Comparison of ENCODE assay signal across 1 cellular context in the genomic region with DNA sequence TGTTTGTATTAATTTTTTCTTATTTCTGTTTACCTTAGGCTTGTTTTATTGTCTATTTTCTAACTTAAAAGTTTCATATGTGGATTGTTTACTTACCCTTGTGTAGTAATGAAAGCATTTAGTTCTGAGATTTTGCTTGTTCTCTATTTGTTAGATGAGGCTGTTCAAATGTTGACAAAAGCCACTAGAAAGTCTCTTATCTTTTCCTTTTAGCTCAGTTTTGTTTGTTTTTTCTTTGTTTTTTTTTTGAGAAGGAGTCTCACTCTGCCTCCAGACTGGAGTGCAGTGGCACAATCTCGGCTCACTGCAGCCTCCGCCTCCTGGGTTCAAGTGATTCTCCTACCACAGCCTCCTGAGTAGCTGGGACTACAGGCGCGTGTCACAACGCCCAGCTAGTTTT.
TF ChIP-seq lines count a peak whose summit lies in the region.

No MANE protein-coding gene starts in this region.

TF ChIP-seq in HepG2, 621 proteins besides CTCF, POLR2A, EP300 and RAD21 (continued from another document and continues in another):
- TF ChIP-seq MIER3 (CRISPR knock-in tag; IDR thresholded peaks at IDR 0.05; ENCODE audit: borderline replicate concordance) = peak; percentile 26; the same call in 1 of the 2 replicates
- peak; percentile 86 for TF ChIP-seq FOXA1 (IDR thresholded peaks at IDR 0.05)
- TF ChIP-seq FOXA1 (CRISPR knock-in tag; IDR thresholded peaks at IDR 0.05) = no peak
- no peak for TF ChIP-seq ZNF703 (CRISPR knock-in tag; IDR thresholded peaks at IDR 0.05; ENCODE audit: borderline replicate concordance)
- no peak for TF ChIP-seq ZNF572 (CRISPR knock-in tag; IDR thresholded peaks at IDR 0.05)
- TF ChIP-seq ZNF737 (CRISPR knock-in tag; IDR thresholded peaks at IDR 0.05; ENCODE audit: borderline replicate concordance) = no peak
- no peak for TF ChIP-seq RFX1 (IDR thresholded peaks at IDR 0.05)
- peak; percentile 14; the same call in 1 of the 2 replicates for TF ChIP-seq FOXK2 (IDR thresholded peaks at IDR 0.05)
- TF ChIP-seq ZNF34 (CRISPR knock-in tag; IDR thresholded peaks at IDR 0.05; ENCODE audit: borderline replicate concordance) = no peak
- no peak for TF ChIP-seq ZNF772 (CRISPR knock-in tag; IDR thresholded peaks at IDR 0.05)
- no peak for TF ChIP-seq ZNF432 (CRISPR knock-in tag; IDR thresholded peaks at IDR 0.05; ENCODE audit: borderline replicate concordance)
- TF ChIP-seq, protein P1, sequence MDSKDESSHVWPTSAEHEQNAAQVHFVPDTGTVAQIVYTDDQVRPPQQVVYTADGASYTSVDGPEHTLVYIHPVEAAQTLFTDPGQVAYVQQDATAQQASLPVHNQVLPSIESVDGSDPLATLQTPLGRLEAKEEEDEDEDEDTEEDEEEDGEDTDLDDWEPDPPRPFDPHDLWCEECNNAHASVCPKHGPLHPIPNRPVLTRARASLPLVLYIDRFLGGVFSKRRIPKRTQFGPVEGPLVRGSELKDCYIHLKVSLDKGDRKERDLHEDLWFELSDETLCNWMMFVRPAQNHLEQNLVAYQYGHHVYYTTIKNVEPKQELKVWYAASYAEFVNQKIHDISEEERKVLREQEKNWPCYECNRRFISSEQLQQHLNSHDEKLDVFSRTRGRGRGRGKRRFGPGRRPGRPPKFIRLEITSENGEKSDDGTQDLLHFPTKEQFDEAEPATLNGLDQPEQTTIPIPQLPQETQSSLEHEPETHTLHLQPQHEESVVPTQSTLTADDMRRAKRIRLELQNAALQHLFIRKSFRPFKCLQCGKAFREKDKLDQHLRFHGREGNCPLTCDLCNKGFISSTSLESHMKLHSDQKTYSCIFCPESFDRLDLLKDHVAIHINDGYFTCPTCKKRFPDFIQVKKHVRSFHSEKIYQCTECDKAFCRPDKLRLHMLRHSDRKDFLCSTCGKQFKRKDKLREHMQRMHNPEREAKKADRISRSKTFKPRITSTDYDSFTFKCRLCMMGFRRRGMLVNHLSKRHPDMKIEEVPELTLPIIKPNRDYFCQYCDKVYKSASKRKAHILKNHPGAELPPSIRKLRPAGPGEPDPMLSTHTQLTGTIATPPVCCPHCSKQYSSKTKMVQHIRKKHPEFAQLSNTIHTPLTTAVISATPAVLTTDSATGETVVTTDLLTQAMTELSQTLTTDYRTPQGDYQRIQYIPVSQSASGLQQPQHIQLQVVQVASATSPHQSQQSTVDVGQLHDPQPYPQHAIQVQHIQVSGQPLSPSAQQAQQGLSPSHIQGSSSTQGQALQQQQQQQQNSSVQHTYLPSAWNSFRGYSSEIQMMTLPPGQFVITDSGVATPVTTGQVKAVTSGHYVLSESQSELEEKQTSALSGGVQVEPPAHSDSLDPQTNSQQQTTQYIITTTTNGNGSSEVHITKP (CRISPR knock-in tag; IDR thresholded peaks at IDR 0.05; ENCODE audit: low read depth) = no peak
- peak; percentile 34; the same call in 1 of the 2 replicates for TF ChIP-seq GATA4 (IDR thresholded peaks at IDR 0.05; ENCODE audit: borderline replicate concordance, low read depth)
- TF ChIP-seq RARG (CRISPR knock-in tag; IDR thresholded peaks at IDR 0.05; ENCODE audit: low read depth) = no peak
- TF ChIP-seq MEIS1 (CRISPR knock-in tag; IDR thresholded peaks at IDR 0.05; ENCODE audit: borderline replicate concordance) = no peak
- no peak for TF ChIP-seq ATF7-NPFF (CRISPR knock-in tag; IDR thresholded peaks at IDR 0.05; ENCODE audit: low read depth)
- TF ChIP-seq, protein P2, sequence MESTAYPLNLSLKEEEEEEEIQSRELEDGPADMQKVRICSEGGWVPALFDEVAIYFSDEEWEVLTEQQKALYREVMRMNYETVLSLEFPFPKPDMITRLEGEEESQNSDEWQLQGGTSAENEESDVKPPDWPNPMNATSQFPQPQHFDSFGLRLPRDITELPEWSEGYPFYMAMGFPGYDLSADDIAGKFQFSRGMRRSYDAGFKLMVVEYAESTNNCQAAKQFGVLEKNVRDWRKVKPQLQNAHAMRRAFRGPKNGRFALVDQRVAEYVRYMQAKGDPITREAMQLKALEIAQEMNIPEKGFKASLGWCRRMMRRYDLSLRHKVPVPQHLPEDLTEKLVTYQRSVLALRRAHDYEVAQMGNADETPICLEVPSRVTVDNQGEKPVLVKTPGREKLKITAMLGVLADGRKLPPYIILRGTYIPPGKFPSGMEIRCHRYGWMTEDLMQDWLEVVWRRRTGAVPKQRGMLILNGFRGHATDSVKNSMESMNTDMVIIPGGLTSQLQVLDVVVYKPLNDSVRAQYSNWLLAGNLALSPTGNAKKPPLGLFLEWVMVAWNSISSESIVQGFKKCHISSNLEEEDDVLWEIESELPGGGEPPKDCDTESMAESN (CRISPR knock-in tag; conservative IDR thresholded peaks at IDR 0.05) = no peak
- TF ChIP-seq ZFAT (CRISPR knock-in tag; conservative IDR thresholded peaks at IDR 0.05) = no peak
- TF ChIP-seq PRPF4 (IDR thresholded peaks at IDR 0.05; ENCODE audit: low read depth, low read length, poor library complexity, severe bottlenecking) = no peak
- TF ChIP-seq ZBTB7A (CRISPR knock-in tag; IDR thresholded peaks at IDR 0.05) = no peak
- TF ChIP-seq PAF1 (CRISPR knock-in tag; IDR thresholded peaks at IDR 0.05) = no peak
- no peak for TF ChIP-seq ZNF83 (CRISPR knock-in tag; IDR thresholded peaks at IDR 0.05; ENCODE audit: borderline replicate concordance)
- TF ChIP-seq ZNF430 (CRISPR knock-in tag; IDR thresholded peaks at IDR 0.05) = no peak
- TF ChIP-seq ZNF607 (CRISPR knock-in tag; IDR thresholded peaks at IDR 0.05; ENCODE audit: borderline replicate concordance) = no peak
- peak; percentile 68; the same call in 1 of the 2 replicates for TF ChIP-seq TBX3 (IDR thresholded peaks at IDR 0.05; ENCODE audit: borderline replicate concordance)
- no peak for TF ChIP-seq ZNF713 (CRISPR knock-in tag; IDR thresholded peaks at IDR 0.05)
- no peak for TF ChIP-seq MIXL1 (CRISPR knock-in tag; IDR thresholded peaks at IDR 0.05)
- TF ChIP-seq, protein P3, sequence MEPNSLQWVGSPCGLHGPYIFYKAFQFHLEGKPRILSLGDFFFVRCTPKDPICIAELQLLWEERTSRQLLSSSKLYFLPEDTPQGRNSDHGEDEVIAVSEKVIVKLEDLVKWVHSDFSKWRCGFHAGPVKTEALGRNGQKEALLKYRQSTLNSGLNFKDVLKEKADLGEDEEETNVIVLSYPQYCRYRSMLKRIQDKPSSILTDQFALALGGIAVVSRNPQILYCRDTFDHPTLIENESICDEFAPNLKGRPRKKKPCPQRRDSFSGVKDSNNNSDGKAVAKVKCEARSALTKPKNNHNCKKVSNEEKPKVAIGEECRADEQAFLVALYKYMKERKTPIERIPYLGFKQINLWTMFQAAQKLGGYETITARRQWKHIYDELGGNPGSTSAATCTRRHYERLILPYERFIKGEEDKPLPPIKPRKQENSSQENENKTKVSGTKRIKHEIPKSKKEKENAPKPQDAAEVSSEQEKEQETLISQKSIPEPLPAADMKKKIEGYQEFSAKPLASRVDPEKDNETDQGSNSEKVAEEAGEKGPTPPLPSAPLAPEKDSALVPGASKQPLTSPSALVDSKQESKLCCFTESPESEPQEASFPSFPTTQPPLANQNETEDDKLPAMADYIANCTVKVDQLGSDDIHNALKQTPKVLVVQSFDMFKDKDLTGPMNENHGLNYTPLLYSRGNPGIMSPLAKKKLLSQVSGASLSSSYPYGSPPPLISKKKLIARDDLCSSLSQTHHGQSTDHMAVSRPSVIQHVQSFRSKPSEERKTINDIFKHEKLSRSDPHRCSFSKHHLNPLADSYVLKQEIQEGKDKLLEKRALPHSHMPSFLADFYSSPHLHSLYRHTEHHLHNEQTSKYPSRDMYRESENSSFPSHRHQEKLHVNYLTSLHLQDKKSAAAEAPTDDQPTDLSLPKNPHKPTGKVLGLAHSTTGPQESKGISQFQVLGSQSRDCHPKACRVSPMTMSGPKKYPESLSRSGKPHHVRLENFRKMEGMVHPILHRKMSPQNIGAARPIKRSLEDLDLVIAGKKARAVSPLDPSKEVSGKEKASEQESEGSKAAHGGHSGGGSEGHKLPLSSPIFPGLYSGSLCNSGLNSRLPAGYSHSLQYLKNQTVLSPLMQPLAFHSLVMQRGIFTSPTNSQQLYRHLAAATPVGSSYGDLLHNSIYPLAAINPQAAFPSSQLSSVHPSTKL (CRISPR knock-in tag; IDR thresholded peaks at IDR 0.05) = peak; percentile 61
- no peak for TF ChIP-seq BRD4 (CRISPR knock-in tag; IDR thresholded peaks at IDR 0.05)
- no peak for TF ChIP-seq ZMAT3 (CRISPR knock-in tag; conservative IDR thresholded peaks at IDR 0.05)
- no peak for TF ChIP-seq SIN3A (IDR thresholded peaks at IDR 0.05; ENCODE audit: borderline replicate concordance, low read depth, low read length)
- TF ChIP-seq, protein P4, sequence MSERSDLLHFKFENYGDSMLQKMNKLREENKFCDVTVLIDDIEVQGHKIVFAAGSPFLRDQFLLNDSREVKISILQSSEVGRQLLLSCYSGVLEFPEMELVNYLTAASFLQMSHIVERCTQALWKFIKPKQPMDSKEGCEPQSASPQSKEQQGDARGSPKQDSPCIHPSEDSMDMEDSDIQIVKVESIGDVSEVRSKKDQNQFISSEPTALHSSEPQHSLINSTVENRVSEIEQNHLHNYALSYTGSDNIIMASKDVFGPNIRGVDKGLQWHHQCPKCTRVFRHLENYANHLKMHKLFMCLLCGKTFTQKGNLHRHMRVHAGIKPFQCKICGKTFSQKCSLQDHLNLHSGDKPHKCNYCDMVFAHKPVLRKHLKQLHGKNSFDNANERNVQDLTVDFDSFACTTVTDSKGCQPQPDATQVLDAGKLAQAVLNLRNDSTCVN (CRISPR knock-in tag; IDR thresholded peaks at IDR 0.05; ENCODE audit: borderline replicate concordance) = no peak
- no peak for TF ChIP-seq IKZF1 (IDR thresholded peaks at IDR 0.05)
- TF ChIP-seq, protein P5, sequence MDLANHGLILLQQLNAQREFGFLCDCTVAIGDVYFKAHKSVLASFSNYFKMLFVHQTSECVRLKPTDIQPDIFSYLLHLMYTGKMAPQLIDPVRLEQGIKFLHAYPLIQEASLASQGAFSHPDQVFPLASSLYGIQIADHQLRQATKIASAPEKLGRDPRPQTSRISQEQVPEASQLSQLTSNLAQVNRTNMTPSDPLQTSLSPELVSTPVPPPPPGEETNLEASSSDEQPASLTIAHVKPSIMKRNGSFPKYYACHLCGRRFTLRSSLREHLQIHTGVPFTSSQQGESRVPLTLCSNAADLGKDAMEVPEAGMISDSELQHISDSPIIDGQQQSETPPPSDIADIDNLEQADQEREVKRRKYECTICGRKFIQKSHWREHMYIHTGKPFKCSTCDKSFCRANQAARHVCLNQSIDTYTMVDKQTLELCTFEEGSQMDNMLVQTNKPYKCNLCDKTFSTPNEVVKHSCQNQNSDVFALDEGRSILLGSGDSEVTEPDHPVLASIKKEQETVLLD (CRISPR knock-in tag; IDR thresholded peaks at IDR 0.05; ENCODE audit: low read depth) = no peak
- TF ChIP-seq CBFB (CRISPR knock-in tag; IDR thresholded peaks at IDR 0.05) = no peak
- no peak for TF ChIP-seq KLF6 (CRISPR knock-in tag; IDR thresholded peaks at IDR 0.05)
- no peak for TF ChIP-seq MAZ (IDR thresholded peaks at IDR 0.05; ENCODE audit: borderline replicate concordance, low read depth, low read length)
- no peak for TF ChIP-seq MAZ (CRISPR knock-in tag; IDR thresholded peaks at IDR 0.05; ENCODE audit: low read depth)
- TF ChIP-seq, protein P6, sequence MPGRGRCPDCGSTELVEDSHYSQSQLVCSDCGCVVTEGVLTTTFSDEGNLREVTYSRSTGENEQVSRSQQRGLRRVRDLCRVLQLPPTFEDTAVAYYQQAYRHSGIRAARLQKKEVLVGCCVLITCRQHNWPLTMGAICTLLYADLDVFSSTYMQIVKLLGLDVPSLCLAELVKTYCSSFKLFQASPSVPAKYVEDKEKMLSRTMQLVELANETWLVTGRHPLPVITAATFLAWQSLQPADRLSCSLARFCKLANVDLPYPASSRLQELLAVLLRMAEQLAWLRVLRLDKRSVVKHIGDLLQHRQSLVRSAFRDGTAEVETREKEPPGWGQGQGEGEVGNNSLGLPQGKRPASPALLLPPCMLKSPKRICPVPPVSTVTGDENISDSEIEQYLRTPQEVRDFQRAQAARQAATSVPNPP (CRISPR knock-in tag; IDR thresholded peaks at IDR 0.05) = no peak
- no peak for TF ChIP-seq ZNF354B (CRISPR knock-in tag; IDR thresholded peaks at IDR 0.05)
- TF ChIP-seq PHF20 (CRISPR knock-in tag; IDR thresholded peaks at IDR 0.05) = no peak
- TF ChIP-seq, protein P7, sequence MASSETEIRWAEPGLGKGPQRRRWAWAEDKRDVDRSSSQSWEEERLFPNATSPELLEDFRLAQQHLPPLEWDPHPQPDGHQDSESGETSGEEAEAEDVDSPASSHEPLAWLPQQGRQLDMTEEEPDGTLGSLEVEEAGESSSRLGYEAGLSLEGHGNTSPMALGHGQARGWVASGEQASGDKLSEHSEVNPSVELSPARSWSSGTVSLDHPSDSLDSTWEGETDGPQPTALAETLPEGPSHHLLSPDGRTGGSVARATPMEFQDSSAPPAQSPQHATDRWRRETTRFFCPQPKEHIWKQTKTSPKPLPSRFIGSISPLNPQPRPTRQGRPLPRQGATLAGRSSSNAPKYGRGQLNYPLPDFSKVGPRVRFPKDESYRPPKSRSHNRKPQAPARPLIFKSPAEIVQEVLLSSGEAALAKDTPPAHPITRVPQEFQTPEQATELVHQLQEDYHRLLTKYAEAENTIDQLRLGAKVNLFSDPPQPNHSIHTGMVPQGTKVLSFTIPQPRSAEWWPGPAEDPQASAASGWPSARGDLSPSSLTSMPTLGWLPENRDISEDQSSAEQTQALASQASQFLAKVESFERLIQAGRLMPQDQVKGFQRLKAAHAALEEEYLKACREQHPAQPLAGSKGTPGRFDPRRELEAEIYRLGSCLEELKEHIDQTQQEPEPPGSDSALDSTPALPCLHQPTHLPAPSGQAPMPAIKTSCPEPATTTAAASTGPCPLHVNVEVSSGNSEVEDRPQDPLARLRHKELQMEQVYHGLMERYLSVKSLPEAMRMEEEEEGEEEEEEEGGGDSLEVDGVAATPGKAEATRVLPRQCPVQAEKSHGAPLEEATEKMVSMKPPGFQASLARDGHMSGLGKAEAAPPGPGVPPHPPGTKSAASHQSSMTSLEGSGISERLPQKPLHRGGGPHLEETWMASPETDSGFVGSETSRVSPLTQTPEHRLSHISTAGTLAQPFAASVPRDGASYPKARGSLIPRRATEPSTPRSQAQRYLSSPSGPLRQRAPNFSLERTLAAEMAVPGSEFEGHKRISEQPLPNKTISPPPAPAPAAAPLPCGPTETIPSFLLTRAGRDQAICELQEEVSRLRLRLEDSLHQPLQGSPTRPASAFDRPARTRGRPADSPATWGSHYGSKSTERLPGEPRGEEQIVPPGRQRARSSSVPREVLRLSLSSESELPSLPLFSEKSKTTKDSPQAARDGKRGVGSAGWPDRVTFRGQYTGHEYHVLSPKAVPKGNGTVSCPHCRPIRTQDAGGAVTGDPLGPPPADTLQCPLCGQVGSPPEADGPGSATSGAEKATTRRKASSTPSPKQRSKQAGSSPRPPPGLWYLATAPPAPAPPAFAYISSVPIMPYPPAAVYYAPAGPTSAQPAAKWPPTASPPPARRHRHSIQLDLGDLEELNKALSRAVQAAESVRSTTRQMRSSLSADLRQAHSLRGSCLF (CRISPR knock-in tag; IDR thresholded peaks at IDR 0.05; ENCODE audit: borderline replicate concordance) = no peak
- TF ChIP-seq ZBTB20 (CRISPR knock-in tag; IDR thresholded peaks at IDR 0.05; ENCODE audit: borderline replicate concordance, low read depth) = no peak
- TF ChIP-seq ZNF367 (CRISPR knock-in tag; IDR thresholded peaks at IDR 0.05; ENCODE audit: borderline replicate concordance) = no peak
- no peak for TF ChIP-seq REXO4 (CRISPR knock-in tag; IDR thresholded peaks at IDR 0.05; ENCODE audit: borderline replicate concordance)
- TF ChIP-seq TBP (CRISPR knock-in tag; IDR thresholded peaks at IDR 0.05) = no peak
- no peak for TF ChIP-seq ZNF781 (CRISPR knock-in tag; IDR thresholded peaks at IDR 0.05; ENCODE audit: borderline replicate concordance, not compliant biosample characterization)
